ENCODE assay signal across 1 cellular context in the genomic region with DNA sequence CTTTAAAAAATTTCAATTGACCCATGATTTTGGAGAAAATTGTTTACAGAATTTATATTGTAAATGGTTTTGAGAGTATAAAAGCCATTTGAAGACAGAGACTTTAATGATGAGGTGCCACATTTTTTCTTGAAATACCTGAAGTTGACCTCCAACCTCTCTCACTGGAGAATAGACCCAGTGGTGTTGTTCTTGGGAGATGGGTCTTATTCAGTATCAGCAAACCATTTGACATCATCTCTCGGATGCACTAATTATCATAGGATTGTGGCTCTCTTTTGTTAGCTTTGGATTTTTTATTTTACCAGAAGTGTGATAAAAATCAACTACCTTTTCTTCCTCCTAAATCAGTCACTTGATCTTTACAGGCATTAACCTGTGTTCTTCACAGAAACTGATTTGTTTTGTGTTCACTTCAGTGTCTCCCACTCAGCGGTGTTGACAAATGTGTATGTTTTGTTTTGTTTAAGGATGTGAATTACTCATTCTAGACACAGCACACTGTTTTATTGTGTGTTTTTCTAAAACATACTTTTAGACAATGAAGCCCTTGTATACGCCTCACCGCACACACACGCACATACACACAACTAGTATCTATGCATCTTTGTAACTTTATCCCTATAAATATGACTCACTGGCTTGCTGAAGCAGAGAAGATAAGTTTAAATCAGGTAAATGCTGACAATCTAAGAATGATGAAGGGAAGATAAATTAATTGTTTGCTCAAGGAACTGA.
TF ChIP-seq lines count a peak whose summit lies in the region.

No MANE protein-coding gene starts in this region.

TF ChIP-seq in HEK293, 187 proteins besides CTCF, POLR2A, EP300 and RAD21 (continued from another document and continues in another):
- TF ChIP-seq, protein P1, sequence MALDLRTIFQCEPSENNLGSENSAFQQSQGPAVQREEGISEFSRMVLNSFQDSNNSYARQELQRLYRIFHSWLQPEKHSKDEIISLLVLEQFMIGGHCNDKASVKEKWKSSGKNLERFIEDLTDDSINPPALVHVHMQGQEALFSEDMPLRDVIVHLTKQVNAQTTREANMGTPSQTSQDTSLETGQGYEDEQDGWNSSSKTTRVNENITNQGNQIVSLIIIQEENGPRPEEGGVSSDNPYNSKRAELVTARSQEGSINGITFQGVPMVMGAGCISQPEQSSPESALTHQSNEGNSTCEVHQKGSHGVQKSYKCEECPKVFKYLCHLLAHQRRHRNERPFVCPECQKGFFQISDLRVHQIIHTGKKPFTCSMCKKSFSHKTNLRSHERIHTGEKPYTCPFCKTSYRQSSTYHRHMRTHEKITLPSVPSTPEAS (tag by site-specific recombination; IDR thresholded peaks at IDR 0.05) = peak; percentile 60
- TF ChIP-seq ZNF548 (tag by site-specific recombination; IDR thresholded peaks at IDR 0.05) (no peak), ZNF48 (tag by site-specific recombination; IDR thresholded peaks at IDR 0.05) (no peak), BCL11B (tag by site-specific recombination; IDR thresholded peaks at IDR 0.05; ENCODE audit: low read depth) (no peak; the same call in 1 of the 2 replicates), SP2 (tag by site-specific recombination; IDR thresholded peaks at IDR 0.05) (no peak), ZNF10 (tag by site-specific recombination; IDR thresholded peaks at IDR 0.05) (peak; percentile 52; the same call in 1 of the 2 replicates), ZNF302 (tag by site-specific recombination; IDR thresholded peaks at IDR 0.05; ENCODE audit: low read depth) (no peak), HOXD13 (CRISPR knock-in tag; IDR thresholded peaks at IDR 0.05; ENCODE audit: borderline replicate concordance) (peak; percentile 67), ZNF555 (tag by site-specific recombination; conservative IDR thresholded peaks at IDR 0.05) (no peak), SCRT2 (tag by site-specific recombination; IDR thresholded peaks at IDR 0.05) (no peak), ZNF624 (tag by site-specific recombination; IDR thresholded peaks at IDR 0.05) (no peak), ZNF791 (tag by site-specific recombination; IDR thresholded peaks at IDR 0.05) (no peak), ZFP3 (tag by site-specific recombination; IDR thresholded peaks at IDR 0.05; ENCODE audit: low read depth) (no peak), MZF1 (tag by site-specific recombination; IDR thresholded peaks at IDR 0.05; ENCODE audit: borderline replicate concordance) (no peak), GLI4 (tag by site-specific recombination; IDR thresholded peaks at IDR 0.05) (no peak), ZSCAN23 (tag by site-specific recombination; IDR thresholded peaks at IDR 0.05) (0 out of 2 replicates have a peak, but pooled peaks have one; percentile 44), TRIM28 (IDR thresholded peaks at IDR 0.05; ENCODE audit: borderline replicate concordance, low read length) (peak; percentile 85), ZNF560 (tag by site-specific recombination; IDR thresholded peaks at IDR 0.05; ENCODE audit: borderline replicate concordance) (no peak), ZNF24 (tag by site-specific recombination; IDR thresholded peaks at IDR 0.05) (peak; percentile 69; the same call in 1 of the 2 replicates)
- TF ChIP-seq, protein P2, sequence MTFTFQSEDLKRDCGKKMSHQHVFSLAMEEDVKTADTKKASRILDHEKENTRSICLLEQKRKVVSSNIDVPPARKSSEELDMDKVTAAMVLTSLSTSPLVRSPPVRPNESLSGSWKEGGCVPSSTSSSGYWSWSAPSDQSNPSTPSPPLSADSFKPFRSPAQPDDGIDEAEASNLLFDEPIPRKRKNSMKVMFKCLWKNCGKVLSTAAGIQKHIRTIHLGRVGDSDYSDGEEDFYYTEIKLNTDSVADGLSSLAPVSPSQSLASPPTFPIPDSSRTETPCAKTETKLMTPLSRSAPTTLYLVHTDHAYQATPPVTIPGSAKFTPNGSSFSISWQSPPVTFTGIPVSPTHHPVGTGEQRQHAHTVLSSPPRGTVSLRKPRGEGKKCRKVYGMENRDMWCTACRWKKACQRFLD (tag by site-specific recombination; IDR thresholded peaks at IDR 0.05) = no peak
- TF ChIP-seq, protein P3, sequence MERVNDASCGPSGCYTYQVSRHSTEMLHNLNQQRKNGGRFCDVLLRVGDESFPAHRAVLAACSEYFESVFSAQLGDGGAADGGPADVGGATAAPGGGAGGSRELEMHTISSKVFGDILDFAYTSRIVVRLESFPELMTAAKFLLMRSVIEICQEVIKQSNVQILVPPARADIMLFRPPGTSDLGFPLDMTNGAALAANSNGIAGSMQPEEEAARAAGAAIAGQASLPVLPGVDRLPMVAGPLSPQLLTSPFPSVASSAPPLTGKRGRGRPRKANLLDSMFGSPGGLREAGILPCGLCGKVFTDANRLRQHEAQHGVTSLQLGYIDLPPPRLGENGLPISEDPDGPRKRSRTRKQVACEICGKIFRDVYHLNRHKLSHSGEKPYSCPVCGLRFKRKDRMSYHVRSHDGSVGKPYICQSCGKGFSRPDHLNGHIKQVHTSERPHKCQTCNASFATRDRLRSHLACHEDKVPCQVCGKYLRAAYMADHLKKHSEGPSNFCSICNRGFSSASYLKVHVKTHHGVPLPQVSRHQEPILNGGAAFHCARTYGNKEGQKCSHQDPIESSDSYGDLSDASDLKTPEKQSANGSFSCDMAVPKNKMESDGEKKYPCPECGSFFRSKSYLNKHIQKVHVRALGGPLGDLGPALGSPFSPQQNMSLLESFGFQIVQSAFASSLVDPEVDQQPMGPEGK (tag by site-specific recombination; IDR thresholded peaks at IDR 0.05) = peak; percentile 18; the same call in 1 of the 2 replicates
- TF ChIP-seq, protein P4, sequence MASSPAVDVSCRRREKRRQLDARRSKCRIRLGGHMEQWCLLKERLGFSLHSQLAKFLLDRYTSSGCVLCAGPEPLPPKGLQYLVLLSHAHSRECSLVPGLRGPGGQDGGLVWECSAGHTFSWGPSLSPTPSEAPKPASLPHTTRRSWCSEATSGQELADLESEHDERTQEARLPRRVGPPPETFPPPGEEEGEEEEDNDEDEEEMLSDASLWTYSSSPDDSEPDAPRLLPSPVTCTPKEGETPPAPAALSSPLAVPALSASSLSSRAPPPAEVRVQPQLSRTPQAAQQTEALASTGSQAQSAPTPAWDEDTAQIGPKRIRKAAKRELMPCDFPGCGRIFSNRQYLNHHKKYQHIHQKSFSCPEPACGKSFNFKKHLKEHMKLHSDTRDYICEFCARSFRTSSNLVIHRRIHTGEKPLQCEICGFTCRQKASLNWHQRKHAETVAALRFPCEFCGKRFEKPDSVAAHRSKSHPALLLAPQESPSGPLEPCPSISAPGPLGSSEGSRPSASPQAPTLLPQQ (tag by site-specific recombination; IDR thresholded peaks at IDR 0.05) = no peak
- TF ChIP-seq, protein P5, sequence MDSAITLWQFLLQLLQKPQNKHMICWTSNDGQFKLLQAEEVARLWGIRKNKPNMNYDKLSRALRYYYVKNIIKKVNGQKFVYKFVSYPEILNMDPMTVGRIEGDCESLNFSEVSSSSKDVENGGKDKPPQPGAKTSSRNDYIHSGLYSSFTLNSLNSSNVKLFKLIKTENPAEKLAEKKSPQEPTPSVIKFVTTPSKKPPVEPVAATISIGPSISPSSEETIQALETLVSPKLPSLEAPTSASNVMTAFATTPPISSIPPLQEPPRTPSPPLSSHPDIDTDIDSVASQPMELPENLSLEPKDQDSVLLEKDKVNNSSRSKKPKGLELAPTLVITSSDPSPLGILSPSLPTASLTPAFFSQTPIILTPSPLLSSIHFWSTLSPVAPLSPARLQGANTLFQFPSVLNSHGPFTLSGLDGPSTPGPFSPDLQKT (IDR thresholded peaks at IDR 0.05; ENCODE audit: borderline replicate concordance, low read depth, low read length) = no peak
- TF ChIP-seq, protein P6, sequence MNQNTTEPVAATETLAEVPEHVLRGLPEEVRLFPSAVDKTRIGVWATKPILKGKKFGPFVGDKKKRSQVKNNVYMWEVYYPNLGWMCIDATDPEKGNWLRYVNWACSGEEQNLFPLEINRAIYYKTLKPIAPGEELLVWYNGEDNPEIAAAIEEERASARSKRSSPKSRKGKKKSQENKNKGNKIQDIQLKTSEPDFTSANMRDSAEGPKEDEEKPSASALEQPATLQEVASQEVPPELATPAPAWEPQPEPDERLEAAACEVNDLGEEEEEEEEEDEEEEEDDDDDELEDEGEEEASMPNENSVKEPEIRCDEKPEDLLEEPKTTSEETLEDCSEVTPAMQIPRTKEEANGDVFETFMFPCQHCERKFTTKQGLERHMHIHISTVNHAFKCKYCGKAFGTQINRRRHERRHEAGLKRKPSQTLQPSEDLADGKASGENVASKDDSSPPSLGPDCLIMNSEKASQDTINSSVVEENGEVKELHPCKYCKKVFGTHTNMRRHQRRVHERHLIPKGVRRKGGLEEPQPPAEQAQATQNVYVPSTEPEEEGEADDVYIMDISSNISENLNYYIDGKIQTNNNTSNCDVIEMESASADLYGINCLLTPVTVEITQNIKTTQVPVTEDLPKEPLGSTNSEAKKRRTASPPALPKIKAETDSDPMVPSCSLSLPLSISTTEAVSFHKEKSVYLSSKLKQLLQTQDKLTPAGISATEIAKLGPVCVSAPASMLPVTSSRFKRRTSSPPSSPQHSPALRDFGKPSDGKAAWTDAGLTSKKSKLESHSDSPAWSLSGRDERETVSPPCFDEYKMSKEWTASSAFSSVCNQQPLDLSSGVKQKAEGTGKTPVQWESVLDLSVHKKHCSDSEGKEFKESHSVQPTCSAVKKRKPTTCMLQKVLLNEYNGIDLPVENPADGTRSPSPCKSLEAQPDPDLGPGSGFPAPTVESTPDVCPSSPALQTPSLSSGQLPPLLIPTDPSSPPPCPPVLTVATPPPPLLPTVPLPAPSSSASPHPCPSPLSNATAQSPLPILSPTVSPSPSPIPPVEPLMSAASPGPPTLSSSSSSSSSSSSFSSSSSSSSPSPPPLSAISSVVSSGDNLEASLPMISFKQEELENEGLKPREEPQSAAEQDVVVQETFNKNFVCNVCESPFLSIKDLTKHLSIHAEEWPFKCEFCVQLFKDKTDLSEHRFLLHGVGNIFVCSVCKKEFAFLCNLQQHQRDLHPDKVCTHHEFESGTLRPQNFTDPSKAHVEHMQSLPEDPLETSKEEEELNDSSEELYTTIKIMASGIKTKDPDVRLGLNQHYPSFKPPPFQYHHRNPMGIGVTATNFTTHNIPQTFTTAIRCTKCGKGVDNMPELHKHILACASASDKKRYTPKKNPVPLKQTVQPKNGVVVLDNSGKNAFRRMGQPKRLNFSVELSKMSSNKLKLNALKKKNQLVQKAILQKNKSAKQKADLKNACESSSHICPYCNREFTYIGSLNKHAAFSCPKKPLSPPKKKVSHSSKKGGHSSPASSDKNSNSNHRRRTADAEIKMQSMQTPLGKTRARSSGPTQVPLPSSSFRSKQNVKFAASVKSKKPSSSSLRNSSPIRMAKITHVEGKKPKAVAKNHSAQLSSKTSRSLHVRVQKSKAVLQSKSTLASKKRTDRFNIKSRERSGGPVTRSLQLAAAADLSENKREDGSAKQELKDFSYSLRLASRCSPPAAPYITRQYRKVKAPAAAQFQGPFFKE (tag by site-specific recombination; IDR thresholded peaks at IDR 0.05; ENCODE audit: borderline replicate concordance) = no peak
- TF ChIP-seq, protein P7, sequence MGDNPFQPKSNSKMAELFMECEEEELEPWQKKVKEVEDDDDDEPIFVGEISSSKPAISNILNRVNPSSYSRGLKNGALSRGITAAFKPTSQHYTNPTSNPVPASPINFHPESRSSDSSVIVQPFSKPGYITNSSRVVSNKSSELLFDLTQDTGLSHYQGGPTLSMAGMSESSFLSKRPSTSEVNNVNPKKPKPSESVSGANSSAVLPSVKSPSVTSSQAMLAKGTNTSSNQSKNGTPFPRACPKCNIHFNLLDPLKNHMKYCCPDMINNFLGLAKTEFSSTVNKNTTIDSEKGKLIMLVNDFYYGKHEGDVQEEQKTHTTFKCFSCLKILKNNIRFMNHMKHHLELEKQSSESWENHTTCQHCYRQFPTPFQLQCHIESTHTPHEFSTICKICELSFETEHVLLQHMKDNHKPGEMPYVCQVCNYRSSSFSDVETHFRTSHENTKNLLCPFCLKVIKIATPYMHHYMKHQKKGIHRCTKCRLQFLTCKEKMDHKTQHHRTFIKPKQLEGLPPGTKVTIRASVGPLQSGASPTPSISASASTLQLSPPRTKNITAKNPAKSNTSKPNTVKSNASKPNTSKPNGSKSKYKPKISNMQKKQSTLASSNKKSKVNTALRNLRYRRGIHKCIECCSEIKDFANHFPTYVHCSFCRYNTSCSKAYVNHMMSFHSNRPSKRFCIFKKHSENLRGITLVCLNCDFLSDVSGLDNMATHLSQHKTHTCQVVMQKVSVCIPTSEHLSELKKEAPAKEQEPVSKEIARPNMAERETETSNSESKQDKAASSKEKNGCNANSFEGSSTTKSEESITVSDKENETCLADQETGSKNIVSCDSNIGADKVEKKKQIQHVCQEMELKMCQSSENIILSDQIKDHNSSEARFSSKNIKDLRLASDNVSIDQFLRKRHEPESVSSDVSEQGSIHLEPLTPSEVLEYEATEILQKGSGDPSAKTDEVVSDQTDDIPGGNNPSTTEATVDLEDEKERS (tag by site-specific recombination; IDR thresholded peaks at IDR 0.05) = no peak
- TF ChIP-seq, protein P8, sequence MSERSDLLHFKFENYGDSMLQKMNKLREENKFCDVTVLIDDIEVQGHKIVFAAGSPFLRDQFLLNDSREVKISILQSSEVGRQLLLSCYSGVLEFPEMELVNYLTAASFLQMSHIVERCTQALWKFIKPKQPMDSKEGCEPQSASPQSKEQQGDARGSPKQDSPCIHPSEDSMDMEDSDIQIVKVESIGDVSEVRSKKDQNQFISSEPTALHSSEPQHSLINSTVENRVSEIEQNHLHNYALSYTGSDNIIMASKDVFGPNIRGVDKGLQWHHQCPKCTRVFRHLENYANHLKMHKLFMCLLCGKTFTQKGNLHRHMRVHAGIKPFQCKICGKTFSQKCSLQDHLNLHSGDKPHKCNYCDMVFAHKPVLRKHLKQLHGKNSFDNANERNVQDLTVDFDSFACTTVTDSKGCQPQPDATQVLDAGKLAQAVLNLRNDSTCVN (tag by site-specific recombination; optimal IDR thresholded peaks at IDR 0.05) = no peak
- TF ChIP-seq, protein P9, sequence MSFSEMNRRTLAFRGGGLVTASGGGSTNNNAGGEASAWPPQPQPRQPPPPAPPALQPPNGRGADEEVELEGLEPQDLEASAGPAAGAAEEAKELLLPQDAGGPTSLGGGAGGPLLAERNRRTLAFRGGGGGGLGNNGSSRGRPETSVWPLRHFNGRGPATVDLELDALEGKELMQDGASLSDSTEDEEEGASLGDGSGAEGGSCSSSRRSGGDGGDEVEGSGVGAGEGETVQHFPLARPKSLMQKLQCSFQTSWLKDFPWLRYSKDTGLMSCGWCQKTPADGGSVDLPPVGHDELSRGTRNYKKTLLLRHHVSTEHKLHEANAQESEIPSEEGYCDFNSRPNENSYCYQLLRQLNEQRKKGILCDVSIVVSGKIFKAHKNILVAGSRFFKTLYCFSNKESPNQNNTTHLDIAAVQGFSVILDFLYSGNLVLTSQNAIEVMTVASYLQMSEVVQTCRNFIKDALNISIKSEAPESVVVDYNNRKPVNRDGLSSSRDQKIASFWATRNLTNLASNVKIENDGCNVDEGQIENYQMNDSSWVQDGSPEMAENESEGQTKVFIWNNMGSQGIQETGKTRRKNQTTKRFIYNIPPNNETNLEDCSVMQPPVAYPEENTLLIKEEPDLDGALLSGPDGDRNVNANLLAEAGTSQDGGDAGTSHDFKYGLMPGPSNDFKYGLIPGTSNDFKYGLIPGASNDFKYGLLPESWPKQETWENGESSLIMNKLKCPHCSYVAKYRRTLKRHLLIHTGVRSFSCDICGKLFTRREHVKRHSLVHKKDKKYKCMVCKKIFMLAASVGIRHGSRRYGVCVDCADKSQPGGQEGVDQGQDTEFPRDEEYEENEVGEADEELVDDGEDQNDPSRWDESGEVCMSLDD (tag by site-specific recombination; IDR thresholded peaks at IDR 0.05) = no peak
